ENCODE assay signal across 10 cellular contexts in the genomic region with DNA sequence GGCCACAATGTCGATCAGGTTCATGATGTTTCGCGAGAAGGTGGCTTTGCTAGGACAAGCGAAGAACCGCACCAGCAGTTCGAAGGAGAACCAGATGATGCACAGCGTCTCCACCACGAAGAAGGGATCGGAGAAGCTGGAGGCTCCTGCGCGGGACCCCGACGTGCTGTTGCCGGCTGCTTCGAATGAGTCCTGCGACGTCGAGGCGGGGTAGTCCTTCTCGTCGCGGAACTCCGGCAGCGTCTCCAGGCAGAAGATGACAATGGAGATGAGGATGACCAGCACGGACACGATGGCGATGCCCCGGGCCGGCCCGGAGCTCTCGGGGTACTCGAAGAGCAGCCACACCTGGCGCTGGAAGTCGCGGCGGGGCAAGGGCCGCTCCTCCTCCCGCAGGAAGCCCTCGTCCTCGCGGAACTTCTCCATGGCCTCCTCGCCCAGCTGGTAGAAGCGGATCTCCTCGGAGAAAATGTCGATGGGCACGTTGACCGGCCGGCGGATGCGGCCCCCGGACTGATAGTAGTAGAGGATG. TPM values are rescaled to one million over a fixed set of nuclear protein-coding genes. Genes with fewer than 3 reads are reported as not detected.
DNase-seq lines count a peak whose midpoint lies in the region; ATAC-seq, FAIRE-seq and TF ChIP-seq lines count a peak whose summit lies in the region.
"Had no signal": no experiment of that assay in that cellular context is flagged by ENCODE, and none has a peak within 500 bp of the region (broad histone marks: within the 10 kb centered on the region; RNA-seq: fewer than 3 reads in every experiment).

No MANE protein-coding gene starts in this region.

- H2AFZ ChIP-seq in neural progenitor cell (replicated peaks), result peak overlapping the region; percentile 80

- no peak overlapping the region for H3K27ac Mint-ChIP-seq in chondrocyte (ENCODE audit: unreplicated experiment)
- H3K27ac Mint-ChIP-seq in neural progenitor cell, result no peak overlapping the region

- H3K4me1 Mint-ChIP-seq in chondrocyte (ENCODE audit: low read depth), result peaks cover 4% of the 10 kb centered on the region
- peaks cover 39% of the 10 kb centered on the region for H3K4me1 Mint-ChIP-seq in neural progenitor cell

- H3K4me3 Mint-ChIP-seq in chondrocyte (ENCODE audit: unreplicated experiment) (peak overlapping the region; percentile 34), neural progenitor cell (peak overlapping the region; percentile 87)

- no peaks in the 10 kb centered on the region for H3K79me2 ChIP-seq in neural progenitor cell (ENCODE audit: low read depth)

- H3K27me3 Mint-ChIP-seq in chondrocyte (ENCODE audit: low read depth), result peaks cover 67% of the 10 kb centered on the region
- H3K27me3 Mint-ChIP-seq in neural progenitor cell (ENCODE audit: insufficient read depth, low read depth), result peaks cover 32% of the 10 kb centered on the region

- peak overlapping the region; percentile 65 to 77 (median 67) for H3K4me3 ChIP-seq in BLaER1 treated with 17β-estradiol and CSF1 and Interleukin-3, amounts not matched to agents 10 nM and 100 nM
- H3K4me3 ChIP-seq in neural progenitor cell, result peak overlapping the region; percentile 66

- ATAC-seq in GM19452 (IDR thresholded peaks at IDR 0.05; ENCODE audit: unreplicated experiment), result no peak
- no peak for ATAC-seq in HG03108 (IDR thresholded peaks at IDR 0.05; ENCODE audit: unreplicated experiment)

- H3K36me3 Mint-ChIP-seq in chondrocyte (ENCODE audit: low read depth) (peaks cover 6% of the 10 kb centered on the region), neural progenitor cell (peaks cover 2% of the 10 kb centered on the region)

- peaks cover 78 to 87% (median 84%) of the 10 kb centered on the region in 11 experiments for H3K27me3 ChIP-seq in BLaER1 treated with 17β-estradiol and CSF1 and Interleukin-3, amounts not matched to agents 10 nM and 100 nM
- peaks cover 100% of the 10 kb centered on the region for H3K27me3 ChIP-seq in neural progenitor cell

- TF ChIP-seq CTCF in chondrocyte (IDR thresholded peaks at IDR 0.05) (no peak), neural progenitor cell (IDR thresholded peaks at IDR 0.05) (no peak)

- FAIRE-seq in frontal cortex (lab: Jason Lieb, UNC), result no peak

- peaks cover 0 to 20% (median 5%) of the 10 kb centered on the region in 11 experiments; a peak in 9 of 22 replicates for H4K20me1 ChIP-seq in BLaER1 treated with 17β-estradiol and CSF1 and Interleukin-3, amounts not matched to agents 10 nM and 100 nM
- H4K20me1 ChIP-seq in neural progenitor cell (ENCODE audit: low read depth), result no peaks in the 10 kb centered on the region

- H3K9me3 ChIP-seq in BLaER1 treated with 17β-estradiol and CSF1 and Interleukin-3, amounts not matched to agents 10 nM and 100 nM (replicated peaks in 1 of 11), result no peaks in the 10 kb centered on the region
- no peaks in the 10 kb centered on the region for H3K9me3 ChIP-seq in neural progenitor cell (ENCODE audit: low read depth)

- H3K27ac ChIP-seq in BLaER1 treated with 17β-estradiol and CSF1 and Interleukin-3, amounts not matched to agents 10 nM and 100 nM, result peak overlapping the region in 7 of 11 experiments; percentile 41 to 63 (median 48); a peak in 11 of 22 replicates
- H3K27ac ChIP-seq in neural progenitor cell, result no peak overlapping the region

- H3K4me1 ChIP-seq in BLaER1 treated with 17β-estradiol and CSF1 and Interleukin-3, amounts not matched to agents 10 nM and 100 nM, result peaks cover 46 to 56% (median 50%) of the 10 kb centered on the region in 10 experiments
- H3K4me1 ChIP-seq in neural progenitor cell, result no peaks in the 10 kb centered on the region

- peak in 4 of 5 donors; percentile 10 to 36 (median 20) for DNase-seq in T-helper 1 cell
- no peak for DNase-seq in chondrocyte (ENCODE audit: low spot score)
- no peak for DNase-seq in neural progenitor cell (ENCODE audit: low spot score)
- DNase-seq in KG1 (lab: John Stamatoyannopoulos, UW), result no peak
- no peak for DNase-seq in frontal cortex (ENCODE audit: low spot score in 2 of 2)

- H3K9me3 Mint-ChIP-seq in chondrocyte (ENCODE audit: low read depth), result no peaks in the 10 kb centered on the region
- H3K9me3 Mint-ChIP-seq in neural progenitor cell, result peaks cover 12% of the 10 kb centered on the region

- peak overlapping the region; percentile 52 to 75 (median 69) for H3K9ac ChIP-seq in BLaER1 treated with 17β-estradiol and CSF1 and Interleukin-3, amounts not matched to agents 10 nM and 100 nM
- H3K9ac ChIP-seq in neural progenitor cell, result no peak overlapping the region

- peak overlapping the region; percentile 94 to 100 (median 97) for H3K4me2 ChIP-seq in BLaER1 treated with 17β-estradiol and CSF1 and Interleukin-3, amounts not matched to agents 10 nM and 100 nM
- peak overlapping the region; percentile 83 for H3K4me2 ChIP-seq in neural progenitor cell

- no peaks in the 10 kb centered on the region for H3K36me3 ChIP-seq in BLaER1 treated with 17β-estradiol and CSF1 and Interleukin-3, amounts not matched to agents 10 nM and 100 nM
- H3K36me3 ChIP-seq in neural progenitor cell, result no peaks in the 10 kb centered on the region

- H3F3A ChIP-seq in neural progenitor cell (ENCODE audit: low read depth), result peaks cover 11% of the 10 kb centered on the region

RNA-seq across cellular contexts. Expression of gene KCNA3, which starts 0.9 kb away (rescaled TPM):
- total RNA-seq in chondrocyte (not detected in 3 replicates), neural progenitor cell (ENCODE audit: low replicate concordance) (0.62 and 0.69 TPM in 2 replicates), frontal cortex (20.8 TPM)
- total RNA-seq: dermis microvascular lymphatic vessel endothelial cell, LHCN-M2 had no signal

Comparison
In these comparisons a context has a peak if more than half of its experiments do, and no peak if none do; other contexts are left out.
1. DNase-seq: peak in T-helper 1 cell (4 of 5); none in chondrocyte (single experiment), neural progenitor cell (single experiment), KG1 (single experiment) and frontal cortex (0 of 2).
2. RNA of gene KCNA3, which starts 0.9 kb away (total RNA-seq): 20.8 TPM in frontal cortex (single experiment); 0.62 to 0.69 TPM in neural progenitor cell and not detected in chondrocyte; every median in the first group is over 10 times any median in the second.